8 cellular contexts compared by ENCODE assay signal in the genomic region with DNA sequence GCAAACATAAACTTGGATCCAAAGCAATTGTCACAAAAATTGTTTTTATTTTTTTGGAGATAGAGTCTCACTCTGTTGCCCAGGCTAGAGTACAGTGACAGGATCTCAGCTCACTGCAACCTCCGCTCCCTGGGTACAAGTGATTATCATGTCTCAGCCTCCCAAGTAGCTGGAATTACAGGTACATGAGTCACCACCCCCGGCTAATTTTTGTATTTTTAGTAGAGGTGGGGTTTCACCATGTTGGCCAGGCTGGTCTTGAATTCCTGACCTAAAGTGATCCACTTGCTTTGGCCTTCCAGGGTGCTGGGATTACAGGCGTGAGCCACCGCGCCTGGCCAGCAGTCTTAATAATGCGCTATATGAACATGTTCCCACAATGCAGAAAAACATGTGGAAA.
DNase-seq lines count a peak whose midpoint lies in the region; ATAC-seq and TF ChIP-seq lines count a peak whose summit lies in the region.
"Not testable (repeated sequence)": the region's sequence is repeated elsewhere in the genome, so short reads cannot be mapped to it uniquely, and the experiment has no call there.

No MANE protein-coding gene starts in this region.

- not testable (repeated sequence) for ATAC-seq in PC-3

- H2AFZ ChIP-seq in PC-3 (ENCODE audit: low read length): not testable (repeated sequence)

- H3K27me3 Mint-ChIP-seq in MCF 10A (ENCODE audit: insufficient read depth, unreplicated experiment): not testable (repeated sequence)

- not testable (repeated sequence) for H3K9me2 ChIP-seq in PC-3 (replicated peaks; ENCODE audit: low read length)

- H3F3A ChIP-seq in PC-3 (ENCODE audit: low read length, unreplicated experiment): not testable (repeated sequence)

- H3K4me2 ChIP-seq in PC-3 (ENCODE audit: low read length): not testable (repeated sequence)

- H4K20me1 ChIP-seq in PC-3 (ENCODE audit: low read length): not testable (repeated sequence)

- not testable (repeated sequence) for H3K36me3 ChIP-seq in PC-3 (ENCODE audit: low read depth, low read length)

- not testable (repeated sequence) for H3K9me3 Mint-ChIP-seq in MCF 10A (ENCODE audit: unreplicated experiment)

- not testable (repeated sequence) for H3K27me3 ChIP-seq in PC-3 (ENCODE audit: low read length)

- intact Hi-C loops in PC-3 (cut with micrococcal nuclease); MCF 10A (cut with micrococcal nuclease): not testable (repeated sequence)

- H3K27ac Mint-ChIP-seq in MCF 10A (ENCODE audit: low read depth, unreplicated experiment): peak overlapping the region; percentile 87

- BruUV-seq in PC-3 (replicated peaks; lab: Mats Ljungman, UMichigan); MCF 10A (replicated peaks; lab: Mats Ljungman, UMichigan): not testable (repeated sequence)

- H3K27ac ChIP-seq in PC-3 (ENCODE audit: low read length): not testable (repeated sequence)

- not testable (repeated sequence) for TF ChIP-seq CTCF in PC-3 (conservative IDR thresholded peaks at IDR 0.05; ENCODE audit: low read depth, low read length); MCF 10A (IDR thresholded peaks at IDR 0.05; ENCODE audit: unreplicated experiment); epithelial cell of esophagus (IDR thresholded peaks at IDR 0.05; ENCODE audit: insufficient read depth, low read depth, low read length, missing control alignments)

- not testable (repeated sequence) for H3K4me3 ChIP-seq in PC-3 (ENCODE audit: low read length); epithelial cell of esophagus (ENCODE audit: low read length)

- H3K79me2 ChIP-seq in PC-3 (ENCODE audit: low read length): not testable (repeated sequence)

- not testable (repeated sequence) for H3K9me3 ChIP-seq in PC-3 (ENCODE audit: low read length)

- CTCF ChIA-PET in PC-3 (lab: Charles Lee) (interaction anchor here (0.7 kb wide), 1 partner anchor 160 kb away, joined by 3 read pairs; no protein-coding TSS in a partner anchor), MCF 10A (lab: Yijun Ruan, JAX) (interaction anchor here (1.7 kb wide), 1 partner anchor 20 kb away, joined by 5 read pairs; no protein-coding TSS in a partner anchor)

- H3K4me3 Mint-ChIP-seq in MCF 10A (ENCODE audit: unreplicated experiment): not testable (repeated sequence)

- H3K9ac ChIP-seq in PC-3 (ENCODE audit: low read length): not testable (repeated sequence)

- H3K4me1 ChIP-seq in PC-3 (ENCODE audit: insufficient read depth, low read length): not testable (repeated sequence)

- H3K4me1 Mint-ChIP-seq in MCF 10A (ENCODE audit: insufficient read depth, unreplicated experiment): peaks cover 27% of the 10 kb centered on the region

- POLR2A ChIA-PET in PC-3 (lab: Charles Lee; ENCODE audit: unreplicated experiment): not testable (repeated sequence)
- POLR2A ChIA-PET in MCF 10A (lab: Yijun Ruan, JAX): interaction anchor here (1.0 to 1.5 kb wide), 3 partner anchors 9 to 23 kb away, joined by 3 to 6 read pairs (median 3); no protein-coding TSS in a partner anchor

- not testable (repeated sequence) for H3K36me3 Mint-ChIP-seq in MCF 10A (ENCODE audit: insufficient read depth, unreplicated experiment)

- peak; percentile 6 for DNase-seq in EL
- peak; percentile 22 for DNase-seq in HT1080 (ENCODE audit: low read depth)
- peak; percentile 17 for DNase-seq in PC-3
- DNase-seq in MCF 10A (ENCODE audit: unreplicated experiment): peak; percentile 43
- DNase-seq in epithelial cell of esophagus (ENCODE audit: low read depth): peak; percentile 67
- DNase-seq in glomerular visceral epithelial cell (ENCODE audit: extremely low spot score): peak; percentile 4
- peak; percentile 67 for DNase-seq in islet precursor cell
- peak; percentile 6 for DNase-seq in myocyte (ENCODE audit: low read depth)

Comparison
In these comparisons a context has a peak if more than half of its experiments do, and no peak if none do; other contexts are left out.
1. DNase-seq: peak in every context shown above with its lines; median percentile 67 in epithelial cell of esophagus; 67 in islet precursor cell; 43 in MCF 10A; 22 in HT1080; 17 in PC-3; 6 in EL; 6 in myocyte; 4 in glomerular visceral epithelial cell.